In the genomic region with DNA sequence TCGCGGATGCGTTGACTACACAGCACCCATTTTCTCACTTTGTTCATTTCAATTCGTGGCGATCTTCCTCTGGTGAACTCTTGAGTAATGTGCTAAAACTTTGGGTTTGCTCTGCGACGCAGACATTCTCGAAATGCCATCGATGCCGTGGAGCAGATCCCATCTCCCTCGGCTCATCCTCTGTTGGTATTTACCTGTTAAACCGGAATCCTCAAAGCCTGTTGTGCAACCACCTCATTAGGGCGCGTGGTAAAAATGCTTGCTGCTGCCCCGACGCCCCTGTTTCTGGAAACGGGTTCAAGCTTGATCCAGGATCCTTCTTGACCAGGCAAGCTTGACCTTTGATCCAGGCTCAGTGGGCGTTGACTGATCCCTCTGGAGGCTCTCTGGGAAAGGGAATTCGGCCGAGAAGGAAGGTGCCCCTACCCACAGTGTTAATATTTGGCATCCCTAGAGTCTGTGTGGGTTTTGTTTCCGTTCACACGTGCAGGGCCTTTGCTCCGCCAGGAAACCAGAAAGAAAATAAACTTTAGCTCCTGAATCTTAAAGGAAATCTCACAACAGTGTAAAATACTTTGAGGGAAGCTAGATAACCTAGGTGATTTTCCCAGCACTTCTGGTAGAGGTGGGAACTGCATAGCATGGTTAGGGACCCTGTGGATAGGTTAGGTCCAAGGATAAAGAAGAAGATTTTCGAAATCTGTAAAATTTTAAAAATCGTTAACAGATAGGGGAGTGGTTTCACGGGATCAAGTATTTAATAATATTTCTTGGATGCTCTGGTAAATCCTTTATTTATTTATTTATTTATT, we compare ENCODE assay signal across 7 cellular contexts. TPM values are rescaled to one million over a fixed set of nuclear protein-coding genes. Genes with fewer than 3 reads are reported as not detected.
DNase-seq lines count a peak whose midpoint lies in the region; ATAC-seq and TF ChIP-seq lines count a peak whose summit lies in the region.

No MANE protein-coding gene starts in this region.

- H3K27ac Mint-ChIP-seq in endothelial cell (ENCODE audit: unreplicated experiment), result peak overlapping the region; percentile 96

- H3K4me1 ChIP-seq in mucosa of descending colon (ENCODE audit: low read depth) (peaks cover 44% of the 10 kb centered on the region), thymus (ENCODE audit: control insufficient read depth, insufficient read depth, low read length) (peaks cover 7% of the 10 kb centered on the region)

- TF ChIP-seq CTCF in WERI-Rb-1 (IDR thresholded peaks at IDR 0.05; ENCODE audit: low read depth, low read length) (no peak), endothelial cell (IDR thresholded peaks at IDR 0.05; ENCODE audit: unreplicated experiment) (no peak), mucosa of descending colon (IDR thresholded peaks at IDR 0.05) (no peak)

- peaks cover 8% of the 10 kb centered on the region for H3K27me3 Mint-ChIP-seq in endothelial cell (ENCODE audit: unreplicated experiment)

- ATAC-seq in mucosa of descending colon, result peak; percentile 38

- H3K27me3 ChIP-seq in WERI-Rb-1 (ENCODE audit: insufficient read depth, low read depth, severe bottlenecking) (no peaks in the 10 kb centered on the region), thymus (ENCODE audit: control insufficient read depth, insufficient read depth) (no peaks in the 10 kb centered on the region)

- peak overlapping the region; percentile 96 for H3K27ac ChIP-seq in KOPT-K1 (ENCODE audit: low read depth, low read length, poor library complexity, severe bottlenecking)
- peak overlapping the region; percentile 100 for H3K27ac ChIP-seq in WERI-Rb-1
- H3K27ac ChIP-seq in thymus (ENCODE audit: low read depth), result peak overlapping the region; percentile 96

- DNase-seq in GM03348 (ENCODE audit: low spot score) (peak; percentile 42), WERI-Rb-1 (no peak), endothelial cell (ENCODE audit: low spot score) (peak; percentile 38), mucosa of descending colon (peak; percentile 64 to 78 (median 72)), NCI-H1436 (lab: John Stamatoyannopoulos, UW) (no peak)

- no peaks in the 10 kb centered on the region for H3K9me3 ChIP-seq in KOPT-K1 (ENCODE audit: insufficient read depth, low read length, poor library complexity, severe bottlenecking)
- no peaks in the 10 kb centered on the region for H3K9me3 ChIP-seq in WERI-Rb-1 (ENCODE audit: severe bottlenecking)
- H3K9me3 ChIP-seq in mucosa of descending colon, result no peaks in the 10 kb centered on the region
- H3K9me3 ChIP-seq in thymus (ENCODE audit: control insufficient read depth), result no peaks in the 10 kb centered on the region

- peak overlapping the region; percentile 52 for H3K4me3 ChIP-seq in WERI-Rb-1 (ENCODE audit: low read depth, low read length)
- H3K4me3 ChIP-seq in mucosa of descending colon, result peak overlapping the region; percentile 94
- H3K4me3 ChIP-seq in thymus (ENCODE audit: low read length), result peak overlapping the region; percentile 94

- intact Hi-C loops in mucosa of descending colon (cut with DNase I, micrococcal nuclease), result no loop called here

- H3K36me3 Mint-ChIP-seq in endothelial cell (ENCODE audit: low read depth, unreplicated experiment), result peaks cover 17% of the 10 kb centered on the region

- H3K4me3 Mint-ChIP-seq in endothelial cell (ENCODE audit: unreplicated experiment), result peak overlapping the region; percentile 96

- H3K36me3 ChIP-seq in KOPT-K1 (ENCODE audit: insufficient read depth, low read length) (peaks cover 28% of the 10 kb centered on the region), WERI-Rb-1 (peaks cover 25% of the 10 kb centered on the region), mucosa of descending colon (ENCODE audit: low read depth) (no peaks in the 10 kb centered on the region), thymus (ENCODE audit: control insufficient read depth, insufficient read depth) (no peaks in the 10 kb centered on the region)

- 3% methylated on average over 26 of the region's 26 CpGs for WGBS in thymus

- H3K4me1 Mint-ChIP-seq in endothelial cell (ENCODE audit: unreplicated experiment), result peaks cover 33% of the 10 kb centered on the region

- H3K9me3 Mint-ChIP-seq in endothelial cell (ENCODE audit: unreplicated experiment), result no peaks in the 10 kb centered on the region

RNA-seq across cellular contexts. Expression of gene LSM14A, which starts 1.0 kb away (rescaled TPM):
- total RNA-seq in endothelial cell (ENCODE audit: unreplicated experiment) (137 TPM), mucosa of descending colon (100 to 1,000 TPM in 1 of 3 donors, 10 to 100 TPM in 2; 72.5 to 111 (median 85.6) TPM)
- polyA plus RNA-seq in thymus, result 91.2 TPM

Comparison
In these comparisons a context has a peak if more than half of its experiments do, and no peak if none do; other contexts are left out.
1. DNase-seq: peak in GM03348 (single experiment), endothelial cell (single experiment) and mucosa of descending colon (3 of 3); none in WERI-Rb-1 (single experiment) and NCI-H1436 (single experiment).
2. Peak in every context shown above with its lines, with median percentiles within 50 percentile points of each other: H3K27ac ChIP-seq and H3K4me3 ChIP-seq.